ENCODE assay signal across 8 cellular contexts in genomic region chr3:151305081-151305777, GRCh38. TPM values are rescaled to one million over a fixed set of nuclear protein-coding genes. Genes with fewer than 3 reads are reported as not detected.
DNase-seq lines count a peak whose midpoint lies in the region; ATAC-seq lines count a peak whose summit lies in the region.

No MANE protein-coding gene starts in this region.

- H3K9me3 Mint-ChIP-seq in activated CD4-positive, alpha-beta T cell treated with anti-CD3 and anti-CD28 coated beads, Interleukin-2, amount 10 ng/mL, durations not matched to agents 24 days and 14 days, result peaks cover 7% of the 10 kb centered on the region
- H3K9me3 Mint-ChIP-seq in stimulated activated naive B cell treated with anti-CD40 and anti-IgM and Interleukin-4, amounts not matched to agents 10 μg/mL and 1 μg/mL and 100 μg/mL, for 72 hours, result no peaks in the 10 kb centered on the region

- H3K27me3 Mint-ChIP-seq in activated CD4-positive, alpha-beta T cell treated with anti-CD3 and anti-CD28 coated beads, Interleukin-2, amount 10 ng/mL, durations not matched to agents 24 days and 14 days, result peaks cover 2% of the 10 kb centered on the region
- peaks cover 0 to 10% of the 10 kb centered on the region in 2 donors for H3K27me3 Mint-ChIP-seq in stimulated activated naive B cell treated with anti-CD40 and anti-IgM and Interleukin-4, amounts not matched to agents 10 μg/mL and 1 μg/mL and 100 μg/mL, for 72 hours

- peak overlapping the region; percentile 80 for H3K27ac Mint-ChIP-seq in activated CD4-positive, alpha-beta T cell treated with anti-CD3 and anti-CD28 coated beads, Interleukin-2, amount 10 ng/mL, durations not matched to agents 24 days and 14 days
- no peak overlapping the region for H3K27ac Mint-ChIP-seq in stimulated activated naive B cell treated with anti-CD40 and anti-IgM and Interleukin-4, amounts not matched to agents 10 μg/mL and 1 μg/mL and 100 μg/mL, for 72 hours

- H3K36me3 Mint-ChIP-seq in activated CD4-positive, alpha-beta T cell treated with anti-CD3 and anti-CD28 coated beads, Interleukin-2, amount 10 ng/mL, durations not matched to agents 24 days and 14 days (ENCODE audit: low read depth), result no peaks in the 10 kb centered on the region
- H3K36me3 Mint-ChIP-seq in stimulated activated naive B cell treated with anti-CD40 and anti-IgM and Interleukin-4, amounts not matched to agents 10 μg/mL and 1 μg/mL and 100 μg/mL, for 72 hours, result no peaks in the 10 kb centered on the region

- H3K4me1 Mint-ChIP-seq in activated CD4-positive, alpha-beta T cell treated with anti-CD3 and anti-CD28 coated beads, Interleukin-2, amount 10 ng/mL, durations not matched to agents 24 days and 14 days, result peaks cover 50% of the 10 kb centered on the region
- no peaks in the 10 kb centered on the region for H3K4me1 Mint-ChIP-seq in stimulated activated naive B cell treated with anti-CD40 and anti-IgM and Interleukin-4, amounts not matched to agents 10 μg/mL and 1 μg/mL and 100 μg/mL, for 72 hours

- ATAC-seq in left cardiac atrium (peak; percentile 65 to 80), GM21390 (IDR thresholded peaks at IDR 0.05; ENCODE audit: unreplicated experiment) (no peak)
- no peak for ATAC-seq in stimulated activated naive B cell treated with anti-CD40 and anti-IgM and Interleukin-4, amounts not matched to agents 10 μg/mL and 1 μg/mL and 100 μg/mL, for 72 hours (replicated peaks)

- DNase-seq in activated CD4-positive, alpha-beta T cell treated with anti-CD3 and anti-CD28 coated beads, Interleukin-2, amount 10 ng/mL, durations not matched to agents 24 days and 14 days, result peak; percentile 65
- DNase-seq in activated CD4-positive, alpha-beta T cell treated with anti-CD3 and anti-CD28 coated beads, Interleukin-2, amount 50 U/mL, for 4 hours, result no peak
- peak; percentile 73 for DNase-seq in activated CD8-positive, alpha-beta memory T cell treated with anti-CD3 and anti-CD28 coated beads, Interleukin-2, amount 50 U/mL, for 48 hours
- no peak for DNase-seq in left cardiac atrium
- DNase-seq in NCI-H2081 treated with DMSO at 0.1 percent for 48 hours (lab: John Stamatoyannopoulos, UW), result no peak
- no peak for DNase-seq in stimulated activated naive B cell treated with anti-CD40 and anti-IgM and Interleukin-4, amounts not matched to agents 10 μg/mL and 1 μg/mL and 100 μg/mL, for 72 hours

- peak overlapping the region in 17 of 21 experiments; percentile 10 to 79 (median 44) for H3K27ac ChIP-seq in skin epidermis

- intact Hi-C loops in activated CD4-positive, alpha-beta T cell treated with anti-CD3 and anti-CD28 coated beads, Interleukin-2, amount 10 ng/mL, durations not matched to agents 24 days and 14 days (cut with micrococcal nuclease), result loop anchor here (1.0 to 10.0 kb wide), 10 partner anchors 11 to 920 kb away; partner anchors contain the start of genes GPR171, GPR87 and SIAH2
- intact Hi-C loops in left cardiac atrium (cut with DNase I), result no loop called here

- peak overlapping the region; percentile 13 for H3K4me3 Mint-ChIP-seq in activated CD4-positive, alpha-beta T cell treated with anti-CD3 and anti-CD28 coated beads, Interleukin-2, amount 10 ng/mL, durations not matched to agents 24 days and 14 days
- no peak overlapping the region for H3K4me3 Mint-ChIP-seq in stimulated activated naive B cell treated with anti-CD40 and anti-IgM and Interleukin-4, amounts not matched to agents 10 μg/mL and 1 μg/mL and 100 μg/mL, for 72 hours

- H3K4me3 ChIP-seq in skin epidermis, result no peak overlapping the region

RNA-seq across cellular contexts. Expression of gene GPR87, which starts 11.4 kb away (rescaled TPM):
- 1.0 and 1.4 TPM in 2 replicates for total RNA-seq in activated CD4-positive, alpha-beta T cell treated with anti-CD3 and anti-CD28 coated beads, Interleukin-2, amount 10 ng/mL, durations not matched to agents 24 days and 14 days
- not detected for total RNA-seq in left cardiac atrium

RNA-seq across cellular contexts. Expression of gene P2RY13, which starts 24.1 kb away (rescaled TPM):
- total RNA-seq in activated CD4-positive, alpha-beta T cell treated with anti-CD3 and anti-CD28 coated beads, Interleukin-2, amount 10 ng/mL, durations not matched to agents 24 days and 14 days, result not detected in 2 replicates
- 1 to 10 TPM; 1.0 to 2.5 TPM for total RNA-seq in left cardiac atrium

RNA-seq across cellular contexts. Expression of gene P2RY14, which starts 26.9 kb away (rescaled TPM):
- total RNA-seq in activated CD4-positive, alpha-beta T cell treated with anti-CD3 and anti-CD28 coated beads, Interleukin-2, amount 10 ng/mL, durations not matched to agents 24 days and 14 days, result 2.5 and 3.0 TPM in 2 replicates
- 1 to 10 TPM; 1.5 to 4.5 TPM for total RNA-seq in left cardiac atrium

Comparison
In these comparisons a context has a peak if more than half of its experiments do, and no peak if none do; other contexts are left out.
1. DNase-seq: peak in activated CD4-positive, alpha-beta T cell treated with anti-CD3 and anti-CD28 coated beads, Interleukin-2, amount 10 ng/mL, durations not matched to agents 24 days and 14 days (single experiment) and activated CD8-positive, alpha-beta memory T cell treated with anti-CD3 and anti-CD28 coated beads, Interleukin-2, amount 50 U/mL, for 48 hours (single experiment); none in activated CD4-positive, alpha-beta T cell treated with anti-CD3 and anti-CD28 coated beads, Interleukin-2, amount 50 U/mL, for 4 hours (0 of 2), left cardiac atrium (single experiment), NCI-H2081 treated with DMSO at 0.1 percent for 48 hours (single experiment) and stimulated activated naive B cell treated with anti-CD40 and anti-IgM and Interleukin-4, amounts not matched to agents 10 μg/mL and 1 μg/mL and 100 μg/mL, for 72 hours (single experiment).
2. ATAC-seq: peak in left cardiac atrium (2 of 2); none in stimulated activated naive B cell treated with anti-CD40 and anti-IgM and Interleukin-4, amounts not matched to agents 10 μg/mL and 1 μg/mL and 100 μg/mL, for 72 hours (0 of 2) and GM21390 (single experiment).